15 cellular contexts compared by ENCODE assay signal in the genomic region with DNA sequence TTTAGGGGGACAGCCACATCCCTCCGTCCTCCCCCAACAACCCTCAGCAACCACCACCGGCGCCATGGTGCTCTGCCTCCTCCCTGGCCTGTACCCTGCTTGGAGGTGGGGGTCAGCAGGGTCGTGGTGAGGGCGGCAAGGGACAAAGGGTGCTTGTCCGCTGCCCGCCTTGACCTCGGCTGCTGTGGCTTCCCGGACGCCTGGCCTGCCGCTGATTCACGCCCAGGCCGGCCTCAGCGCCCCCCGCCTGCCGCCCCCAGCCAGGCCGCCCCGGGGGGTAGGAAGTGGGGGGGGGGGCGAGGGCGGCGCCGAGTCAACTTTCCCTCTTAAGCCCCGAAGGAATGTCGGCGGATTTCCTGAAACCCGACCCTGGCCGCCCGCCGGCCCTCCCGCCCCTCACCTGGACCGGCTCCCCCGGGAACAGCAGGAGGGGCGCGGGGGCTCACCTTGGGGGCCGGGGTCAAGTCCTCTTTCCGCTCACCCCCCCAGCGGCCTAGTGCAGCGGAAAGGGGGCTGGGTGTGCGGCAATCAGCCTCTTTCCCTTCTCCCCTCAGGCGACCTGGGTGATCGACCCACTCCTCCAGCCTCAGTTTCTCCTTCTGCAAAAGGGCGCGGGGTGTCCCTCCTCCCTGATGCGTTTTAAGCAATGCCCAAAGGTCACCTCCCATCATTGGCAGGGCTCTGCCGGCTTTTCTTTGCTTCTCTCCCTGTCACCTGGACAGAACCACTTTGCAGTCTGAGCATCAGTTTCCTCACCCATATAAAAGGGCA. TPM values are rescaled to one million over a fixed set of nuclear protein-coding genes. Genes with fewer than 3 reads are reported as not detected.
DNase-seq lines count a peak whose midpoint lies in the region; ATAC-seq and TF ChIP-seq lines count a peak whose summit lies in the region.
"Had no signal": no experiment of that assay in that cellular context is flagged by ENCODE, and none has a peak within 500 bp of the region (broad histone marks: within the 10 kb centered on the region; RNA-seq: fewer than 3 reads in every experiment).

No MANE protein-coding gene starts in this region.

- ATAC-seq in left ventricle myocardium superior = no peak
- no peak for ATAC-seq in activated B cell treated with CpG ODN at 0.5 μM for 24 hours (ENCODE audit: low read depth)
- ATAC-seq in stimulated activated naive B cell treated with anti-CD40 and anti-IgM and Interleukin-4, amounts not matched to agents 10 μg/mL and 1 μg/mL and 100 μg/mL, for 72 hours (replicated peaks) = no peak
- ATAC-seq in HG02623 (IDR thresholded peaks at IDR 0.05; ENCODE audit: unreplicated experiment) = no peak
- ATAC-seq in GM18909 (IDR thresholded peaks at IDR 0.05; ENCODE audit: poor library complexity, unreplicated experiment) = no peak

- intact Hi-C loops in left ventricle myocardium inferior (cut with micrococcal nuclease) = no loop called here
- intact Hi-C loops in left ventricle myocardium superior (cut with micrococcal nuclease) = no loop called here
- intact Hi-C loops in activated B cell treated with CpG ODN at 0.5 μM for 24 hours (cut with micrococcal nuclease) = loop anchor here (5.0 kb wide), 1 partner anchor 182 kb away; a partner anchor contains a TSS

- POLR2A ChIA-PET in activated B cell treated with CpG ODN at 0.5 μM for 24 hours (lab: Charles Lee) = interaction anchor here (0.7 kb wide), 1 partner anchor 7 kb away, joined by 3 read pairs; no protein-coding TSS in a partner anchor

- H3K36me3 ChIP-seq in left ventricle myocardium inferior = no peaks in the 10 kb centered on the region
- H3K36me3 ChIP-seq: HAP-1, spleen had no signal

- no peak overlapping the region for H3K27ac Mint-ChIP-seq in activated B cell treated with CpG ODN at 0.5 μM for 24 hours
- H3K27ac Mint-ChIP-seq in stimulated activated naive B cell treated with anti-CD40 and anti-IgM and Interleukin-4, amounts not matched to agents 10 μg/mL and 1 μg/mL and 100 μg/mL, for 72 hours = peak overlapping the region; percentile 84
- H3K27ac Mint-ChIP-seq: activated naive CD4-positive, alpha-beta T cell treated with anti-CD3 and anti-CD28 coated beads, Interleukin-2, amount 50 U/mL, for 72 hours had no signal

- H3K27me3 ChIP-seq in left ventricle myocardium inferior (ENCODE audit: low read depth) = peaks cover 96% of the 10 kb centered on the region

- no peaks in the 10 kb centered on the region for H3K36me3 Mint-ChIP-seq in activated B cell treated with CpG ODN at 0.5 μM for 24 hours (ENCODE audit: low read depth)
- no peaks in the 10 kb centered on the region for H3K36me3 Mint-ChIP-seq in stimulated activated naive B cell treated with anti-CD40 and anti-IgM and Interleukin-4, amounts not matched to agents 10 μg/mL and 1 μg/mL and 100 μg/mL, for 72 hours
- H3K36me3 Mint-ChIP-seq: activated naive CD4-positive, alpha-beta T cell treated with anti-CD3 and anti-CD28 coated beads, Interleukin-2, amount 50 U/mL, for 72 hours had no signal

- peak overlapping the region; percentile 33 for H3K4me3 ChIP-seq in left ventricle myocardium inferior

- CTCF ChIA-PET in activated B cell treated with CpG ODN at 0.5 μM for 24 hours (lab: Charles Lee) = no interaction called here

- H3K4me1 ChIP-seq in left ventricle myocardium inferior = peaks cover 58% of the 10 kb centered on the region

- no peak for DNase-seq in left ventricle myocardium inferior
- no peak for DNase-seq in left ventricle myocardium superior
- no peak for DNase-seq in activated B cell treated with CpG ODN at 0.5 μM for 24 hours
- peak; percentile 72 for DNase-seq in iPS-NIHi11 (ENCODE audit: low spot score)
- DNase-seq in stimulated activated naive B cell treated with anti-CD40 and anti-IgM and Interleukin-4, amounts not matched to agents 10 μg/mL and 1 μg/mL and 100 μg/mL, for 72 hours = no peak
- no peak for DNase-seq in GM19240 (ENCODE audit: insufficient read length, low spot score)
- DNase-seq: NCI-H1105 treated with DMSO at 0.1 percent for 48 hours, occipital lobe, spleen had no signal

- peak overlapping the region; percentile 57 for H3K4me3 Mint-ChIP-seq in activated B cell treated with CpG ODN at 0.5 μM for 24 hours
- peak overlapping the region; percentile 16 to 53 for H3K4me3 Mint-ChIP-seq in stimulated activated naive B cell treated with anti-CD40 and anti-IgM and Interleukin-4, amounts not matched to agents 10 μg/mL and 1 μg/mL and 100 μg/mL, for 72 hours

- H3K27ac ChIP-seq in left ventricle myocardium inferior (replicated peaks) = no peak overlapping the region
- H3K27ac ChIP-seq: RWPE1, spleen had no signal

- no peaks in the 10 kb centered on the region for H3K9me3 Mint-ChIP-seq in activated B cell treated with CpG ODN at 0.5 μM for 24 hours
- no peaks in the 10 kb centered on the region for H3K9me3 Mint-ChIP-seq in stimulated activated naive B cell treated with anti-CD40 and anti-IgM and Interleukin-4, amounts not matched to agents 10 μg/mL and 1 μg/mL and 100 μg/mL, for 72 hours
- H3K9me3 Mint-ChIP-seq: activated naive CD4-positive, alpha-beta T cell treated with anti-CD3 and anti-CD28 coated beads, Interleukin-2, amount 50 U/mL, for 72 hours had no signal

- H3K27me3 Mint-ChIP-seq in activated B cell treated with CpG ODN at 0.5 μM for 24 hours = peaks cover 56% of the 10 kb centered on the region
- H3K27me3 Mint-ChIP-seq in stimulated activated naive B cell treated with anti-CD40 and anti-IgM and Interleukin-4, amounts not matched to agents 10 μg/mL and 1 μg/mL and 100 μg/mL, for 72 hours = peaks cover 74 to 84% of the 10 kb centered on the region in 2 donors

- H3K9me3 ChIP-seq in left ventricle myocardium inferior (replicated peaks) = no peaks in the 10 kb centered on the region
- H3K9me3 ChIP-seq: HAP-1, spleen had no signal

- H3K4me1 Mint-ChIP-seq in activated B cell treated with CpG ODN at 0.5 μM for 24 hours = peaks cover 34% of the 10 kb centered on the region
- H3K4me1 Mint-ChIP-seq in stimulated activated naive B cell treated with anti-CD40 and anti-IgM and Interleukin-4, amounts not matched to agents 10 μg/mL and 1 μg/mL and 100 μg/mL, for 72 hours = peaks cover 22 to 42% of the 10 kb centered on the region in 2 donors

- TF ChIP-seq CTCF in left ventricle myocardium inferior (IDR thresholded peaks at IDR 0.05; ENCODE audit: borderline replicate concordance) (no peak), activated B cell treated with CpG ODN at 0.5 μM for 24 hours (IDR thresholded peaks at IDR 0.05) (no peak)

RNA-seq across cellular contexts. Expression of a gene that starts 1.9 kb away (rescaled TPM):
- total RNA-seq in left ventricle myocardium inferior = 1.5 TPM
- total RNA-seq in left ventricle myocardium superior = 1.5 TPM
- 0.64 TPM in 1 of 2 replicates, not detected in the other for total RNA-seq in activated B cell treated with CpG ODN at 0.5 μM for 24 hours
- total RNA-seq: HT-29 had no signal

RNA-seq across cellular contexts. Expression of a gene that starts 4.1 kb away (rescaled TPM):
- total RNA-seq in left ventricle myocardium inferior = 20.0 TPM
- 21.4 TPM for total RNA-seq in left ventricle myocardium superior
- not detected in 2 replicates for total RNA-seq in activated B cell treated with CpG ODN at 0.5 μM for 24 hours
- total RNA-seq: activated naive CD4-positive, alpha-beta T cell treated with anti-CD3 and anti-CD28 coated beads, Interleukin-2, amount 50 U/mL, for 72 hours; HT-29 had no signal

RNA-seq across cellular contexts. Expression of a gene that starts 22.1 kb away (rescaled TPM):
- total RNA-seq in left ventricle myocardium inferior (76.6 TPM), left ventricle myocardium superior (75.8 TPM), activated B cell treated with CpG ODN at 0.5 μM for 24 hours (83.7 and 85.9 TPM in 2 replicates)

RNA-seq across cellular contexts. Expression of a gene that starts 26.1 kb away (rescaled TPM):
- total RNA-seq in left ventricle myocardium inferior = 6.2 TPM
- 5.8 TPM for total RNA-seq in left ventricle myocardium superior
- total RNA-seq in activated B cell treated with CpG ODN at 0.5 μM for 24 hours = 10.9 and 11.3 TPM in 2 replicates

RNA-seq across cellular contexts. Expression of a gene that starts 39.1 kb away (rescaled TPM):
- total RNA-seq in left ventricle myocardium inferior (643 TPM), left ventricle myocardium superior (725 TPM), activated B cell treated with CpG ODN at 0.5 μM for 24 hours (1,962 and 2,164 TPM in 2 replicates)

Comparison
In these comparisons a context has a peak if more than half of its experiments do, and no peak if none do; other contexts are left out.
1. RNA of a gene that starts 4.1 kb away (total RNA-seq): 21.4 TPM in left ventricle myocardium superior (single experiment) and 20.0 TPM in left ventricle myocardium inferior (single experiment); not detected in activated B cell treated with CpG ODN at 0.5 μM for 24 hours; every median in the first group is over 10 times any median in the second.